In genomic region chr1:100265931-100266830, GRCh38 we compare ENCODE assay signal across 8 cellular contexts. TPM values are rescaled to one million over a fixed set of nuclear protein-coding genes. Genes with fewer than 3 reads are reported as not detected.
A peak's percentile ranks its signal among the peaks of the same experiment; 100 is the strongest.
DNase-seq lines count a peak whose midpoint lies in the region; ATAC-seq, FAIRE-seq and TF ChIP-seq lines count a peak whose summit lies in the region.

Gene RTCA, plus strand, starts transcription at chr1:100266216. Its CDS starts 160 bp downstream, at chr1:100266376.

- no peaks in the 10 kb centered on the region for H3K27me3 ChIP-seq in BLaER1 treated with 17β-estradiol and CSF1 and Interleukin-3, amounts not matched to agents 10 nM and 100 nM
- H3K27me3 ChIP-seq in HepG2 (ENCODE audit: control insufficient read depth in 1 of 2, insufficient read depth in 2 of 2, low read length in 2 of 2), result no peaks in the 10 kb centered on the region; a peak in 1 of 5 replicates

- peak within 1 kb of the TSS; percentile 83 to 99 (median 93) for H3K4me3 ChIP-seq in BLaER1 treated with 17β-estradiol and CSF1 and Interleukin-3, amounts not matched to agents 10 nM and 100 nM
- H3K4me3 ChIP-seq in HepG2 (replicated peaks in 1 of 3; ENCODE audit: insufficient read depth in 1 of 3, low read depth in 2 of 3, low read length in 3 of 3), result peak within 1 kb of the TSS; percentile 94 to 99 (median 98)

- in situ Hi-C loops in HepG2 (cut with HindIII; ENCODE audit: extremely low pct_ligation_motif_present, low pct_unique_long_range_greater_than_20kb), result loop anchor here (5.0 to 10.0 kb wide), 2 partner anchors 86 to 189 kb away; partner anchors contain the start of gene CDC14A

- BruUV-seq in HepG2 (replicated peaks; lab: Mats Ljungman, UMichigan), result no TSS peak

- TF ChIP-seq CTCF in HepG2 (CRISPR knock-in tag; IDR thresholded peaks at IDR 0.05), result no peak

- peaks cover 0 to 30% (median 7%) of the 10 kb centered on the region in 11 experiments; a peak in 8 of 22 replicates for H4K20me1 ChIP-seq in BLaER1 treated with 17β-estradiol and CSF1 and Interleukin-3, amounts not matched to agents 10 nM and 100 nM
- H4K20me1 ChIP-seq in HepG2 (ENCODE audit: insufficient read depth, low read length), result no peaks in the 10 kb centered on the region

- peaks cover 7 to 38% (median 15%) of the 10 kb centered on the region in 11 experiments; a peak in 19 of 22 replicates for H3K9me3 ChIP-seq in BLaER1 treated with 17β-estradiol and CSF1 and Interleukin-3, amounts not matched to agents 10 nM and 100 nM (replicated peaks in 1 of 11)
- H3K9me3 ChIP-seq in HepG2 (ENCODE audit: low read length), result no peaks in the 10 kb centered on the region

- H3K79me2 ChIP-seq in HepG2 (ENCODE audit: insufficient read depth, low read length), result peaks cover 29% of the 10 kb centered on the region

- H3K36me3 ChIP-seq in BLaER1 treated with 17β-estradiol and CSF1 and Interleukin-3, amounts not matched to agents 10 nM and 100 nM, result peaks cover 35 to 60% (median 41%) of the 10 kb centered on the region in 11 experiments
- H3K36me3 ChIP-seq in HepG2 (replicated peaks in 1 of 2; ENCODE audit: control insufficient read depth in 1 of 2, insufficient read depth in 2 of 2, low read length in 2 of 2), result peaks cover 6 to 17% of the 10 kb centered on the region in 2 experiments

- ATAC-seq in GM19372 (IDR thresholded peaks at IDR 0.05; ENCODE audit: low read depth, unreplicated experiment) (peak; percentile 97), HG03558 (IDR thresholded peaks at IDR 0.05; ENCODE audit: extremely low read depth, unreplicated experiment) (peak; percentile 86), HepG2 (peak; percentile 97)

- DNase-seq in NCI-H748 treated with DMSO at 0.1 percent for 48 hours (lab: John Stamatoyannopoulos, UW) (peak; percentile 88), dermis blood vessel endothelial cell (peak; percentile 97), HepG2 (ENCODE audit: low spot score) (peak; percentile 90)
- peak; percentile 91 to 93 for DNase-seq in activated CD4-positive, alpha-beta T cell treated with anti-CD3 and anti-CD28 coated beads, Interleukin-2, amount 50 U/mL, for 4 hours
- peak; percentile 96 for DNase-seq in stimulated activated CD4-positive, alpha-beta T cell treated with anti-CD3 and anti-CD28 coated beads, Interleukin-4, amount 100 ng/mL, for 1 hour

- POLR2A ChIA-PET in HepG2 (lab: Yijun Ruan, JAX), result interaction anchor here (0.7 to 5.3 kb wide), 7 partner anchors 10 to 296 kb away, joined by 3 to 69 read pairs (median 5); partner anchors contain the start of genes CDC14A, DBT, SASS6 and SLC35A3

- peak; percentile 81 to 84 for TF ChIP-seq POLR2A in HepG2 (IDR thresholded peaks at IDR 0.05; ENCODE audit: insufficient read depth in 1 of 2, low read depth in 2 of 2, low read length in 2 of 2)

- no peak for TF ChIP-seq RAD21 in HepG2 (CRISPR knock-in tag; IDR thresholded peaks at IDR 0.05)

- intact Hi-C loops in HepG2 (cut with micrococcal nuclease; ENCODE audit: unreplicated experiment), result loop anchor here (2.0 to 5.0 kb wide), 4 partner anchors 13 to 191 kb away; partner anchors contain the start of genes SASS6 and TRMT13

- CTCF ChIA-PET in HepG2 (lab: Yijun Ruan, JAX; ENCODE audit: low intra/inter-chr PET ratio, low total read pairs), result no interaction called here

- peak within 1 kb of the TSS; percentile 93 for H2AFZ ChIP-seq in HepG2 (ENCODE audit: low read length)

- H3K4me1 ChIP-seq in BLaER1 treated with 17β-estradiol and CSF1 and Interleukin-3, amounts not matched to agents 10 nM and 100 nM, result peaks cover 17 to 46% (median 28%) of the 10 kb centered on the region in 10 experiments
- peaks cover 39% of the 10 kb centered on the region for H3K4me1 ChIP-seq in HepG2 (ENCODE audit: insufficient read depth, low read length)

- no peak for TF ChIP-seq EP300 in HepG2 (IDR thresholded peaks at IDR 0.05; ENCODE audit: low read depth in 2 of 2, low read length in 2 of 2)
- no peak for TF ChIP-seq EP300 in HepG2 (CRISPR knock-in tag; IDR thresholded peaks at IDR 0.05; ENCODE audit: borderline replicate concordance)

- WGBS in HepG2 (ENCODE audit: low lambda C conversion rate), result 0% methylated on average over 29 of the region's 56 CpGs

- peak within 1 kb of the TSS; percentile 86 to 96 (median 94) for H3K9ac ChIP-seq in BLaER1 treated with 17β-estradiol and CSF1 and Interleukin-3, amounts not matched to agents 10 nM and 100 nM
- peak within 1 kb of the TSS; percentile 89 for H3K9ac ChIP-seq in HepG2 (ENCODE audit: insufficient read depth, low read depth, low read length)

- FAIRE-seq in HepG2 (lab: Jason Lieb, UNC), result peak; percentile 48

- H3K27ac ChIP-seq in BLaER1 treated with 17β-estradiol and CSF1 and Interleukin-3, amounts not matched to agents 10 nM and 100 nM, result peak within 1 kb of the TSS; percentile 76 to 95 (median 91)
- peak within 1 kb of the TSS; percentile 89 for H3K27ac ChIP-seq in HepG2 (ENCODE audit: extremely low read length, insufficient read depth, low read length)

- H3K4me2 ChIP-seq in BLaER1 treated with 17β-estradiol and CSF1 and Interleukin-3, amounts not matched to agents 10 nM and 100 nM, result peak within 1 kb of the TSS; percentile 84 to 98 (median 93)
- peak within 1 kb of the TSS; percentile 86 for H3K4me2 ChIP-seq in HepG2 (ENCODE audit: low read depth, low read length)

TF ChIP-seq in HepG2, 621 proteins besides CTCF, POLR2A, EP300 and RAD21 (continues in another document):
- no peak; the same call in 1 of the 2 replicates for TF ChIP-seq ZSCAN29 (CRISPR knock-in tag; conservative IDR thresholded peaks at IDR 0.05)
- TF ChIP-seq PRDM15 (CRISPR knock-in tag; IDR thresholded peaks at IDR 0.05), result peak; percentile 55; the same call in 1 of the 2 replicates
- TF ChIP-seq ATF7 (IDR thresholded peaks at IDR 0.05), result no peak
- no peak; the same call in 1 of the 2 replicates for TF ChIP-seq ATF7 (CRISPR knock-in tag; IDR thresholded peaks at IDR 0.05)
- 0 out of 2 replicates have a peak, but pooled peaks have one; percentile 35 for TF ChIP-seq ZSCAN21 (CRISPR knock-in tag; IDR thresholded peaks at IDR 0.05; ENCODE audit: borderline replicate concordance)

RNA-seq across cellular contexts. Expression of gene RTCA, which starts in this region (rescaled TPM):
- total RNA-seq in dermis blood vessel endothelial cell, result 41.0 and 48.7 TPM in 2 replicates
- 31.0 and 37.7 TPM in 2 replicates for total RNA-seq in HepG2 (2016; rRNA removed; fragmentation: Illumina TruSeq; extraction: Trizol)
- 7.0 and 7.1 TPM in 2 replicates for total RNA-seq in HepG2 (2016; cell fraction: cytosol; rRNA removed; fragmentation: Illumina TruSeq; extraction: Trizol; ENCODE audit: low read depth)
- 31.0 and 39.6 TPM in 2 replicates for total RNA-seq in HepG2 (2016; cell fraction: insoluble cytoplasmic fraction; rRNA removed; fragmentation: Illumina TruSeq; extraction: Trizol)
- total RNA-seq in HepG2 (2016; cell fraction: membrane; rRNA removed; fragmentation: Illumina TruSeq; extraction: Trizol), result 21.0 and 21.2 TPM in 2 replicates
- 25.1 and 25.3 TPM in 2 replicates for total RNA-seq in HepG2 (2016; cell fraction: nucleus; rRNA removed; fragmentation: Illumina TruSeq; extraction: Trizol)
- 19.3 and 22.7 TPM in 2 replicates for polyA plus RNA-seq in HepG2 (2011; rRNA removed)
- 10.1 and 13.4 TPM in 2 replicates for polyA plus RNA-seq in HepG2 (2011; cell fraction: cytosol; rRNA removed)
- 7.0 and 9.6 TPM in 2 replicates for polyA plus RNA-seq in HepG2 (2011; cell fraction: nucleus; rRNA removed)
- 21.3 and 28.6 TPM in 2 replicates for polyA plus RNA-seq in HepG2 (2012)
- polyA plus RNA-seq in HepG2 (2016; cell fraction: cytosol; fragmentation: Illumina TruSeq; extraction: Trizol; ENCODE audit: low read depth), result 11.0 and 11.6 TPM in 2 replicates
- 50.8 and 50.9 TPM in 2 replicates for polyA plus RNA-seq in HepG2 (2016; cell fraction: insoluble cytoplasmic fraction; fragmentation: Illumina TruSeq; extraction: Trizol; ENCODE audit: low read depth)
- 21.7 and 22.9 TPM in 2 replicates for polyA plus RNA-seq in HepG2 (2016; cell fraction: membrane; fragmentation: Illumina TruSeq; extraction: Trizol; ENCODE audit: low read depth)
- 30.3 and 32.0 TPM in 2 replicates for polyA plus RNA-seq in HepG2 (2016; cell fraction: nucleus; fragmentation: Illumina TruSeq; extraction: Trizol; ENCODE audit: insufficient read depth, low read depth)
- polyA minus RNA-seq in HepG2 (2011; rRNA and poly(A)+ RNA removed; ENCODE audit: low replicate concordance), result 8.7 and 11.8 TPM in 2 replicates
- 11.2 and 11.9 TPM in 2 replicates for polyA minus RNA-seq in HepG2 (2011; cell fraction: cytosol; rRNA and poly(A)+ RNA removed)
- polyA minus RNA-seq in HepG2 (2011; cell fraction: nucleus; rRNA and poly(A)+ RNA removed), result 31.8 TPM in 2 replicates

Comparison
In these comparisons a context has a peak if more than half of its experiments do, and no peak if none do; other contexts are left out.
1. Peak in every context shown above with its lines: DNase-seq, ATAC-seq, H3K4me3 ChIP-seq and H3K27ac ChIP-seq.